In genomic region chr9:133351908-133352634, GRCh38 we compare ENCODE assay signal across 1 cellular context.
A peak's percentile ranks its signal among the peaks of the same experiment; 100 is the strongest.
TF ChIP-seq lines count a peak whose summit lies in the region.

No MANE protein-coding gene starts in this region.

TF ChIP-seq in K562, 482 proteins besides CTCF, POLR2A, EP300 and RAD21 (continued from another document and continues in another):
- TF ChIP-seq ZBTB43 (CRISPR knock-in tag; IDR thresholded peaks at IDR 0.05) (no peak), NFATC3 (IDR thresholded peaks at IDR 0.05) (no peak), SRSF1 (IDR thresholded peaks at IDR 0.05; ENCODE audit: low read depth, low read length) (no peak), ZBTB49 (CRISPR knock-in tag; IDR thresholded peaks at IDR 0.05; ENCODE audit: borderline replicate concordance) (0 out of 2 replicates have a peak, but pooled peaks have one; percentile 25), SMARCA5 (IDR thresholded peaks at IDR 0.05) (no peak), ILK (tag; IDR thresholded peaks at IDR 0.05; ENCODE audit: borderline replicate concordance, low read depth) (no peak), ZNF609 (CRISPR knock-in tag; IDR thresholded peaks at IDR 0.05; ENCODE audit: borderline replicate concordance) (no peak), ATF2 (CRISPR knock-in tag; IDR thresholded peaks at IDR 0.05) (no peak), IRF9 (tag; IDR thresholded peaks at IDR 0.05) (no peak), SREBF2 (CRISPR knock-in tag; IDR thresholded peaks at IDR 0.05) (no peak), SNAPC5 (CRISPR knock-in tag; IDR thresholded peaks at IDR 0.05) (no peak), ZNF224 (CRISPR knock-in tag; IDR thresholded peaks at IDR 0.05) (no peak), TAF15 (IDR thresholded peaks at IDR 0.05; ENCODE audit: low read depth, low read length) (no peak), MNT (conservative IDR thresholded peaks at IDR 0.05) (0 out of 4 replicates have a peak, but pooled peaks have one; percentile 10 to 27), SAFB2 (IDR thresholded peaks at IDR 0.05; ENCODE audit: borderline replicate concordance, low read depth, low read length, severe bottlenecking) (no peak), ZNF398 (CRISPR knock-in tag; IDR thresholded peaks at IDR 0.05) (no peak), ZNF444 (CRISPR knock-in tag; IDR thresholded peaks at IDR 0.05) (no peak), CBFB (CRISPR knock-in tag; IDR thresholded peaks at IDR 0.05) (no peak), CHD1 (IDR thresholded peaks at IDR 0.05; ENCODE audit: low read length) (no peak), ZNF507 (tag; conservative IDR thresholded peaks at IDR 0.05) (no peak), ARID2 (IDR thresholded peaks at IDR 0.05) (no peak), ZNF586 (CRISPR knock-in tag; conservative IDR thresholded peaks at IDR 0.05) (no peak), ZNF778 (CRISPR knock-in tag; IDR thresholded peaks at IDR 0.05) (no peak), NCOA1 (IDR thresholded peaks at IDR 0.05; ENCODE audit: low read depth) (no peak), YBX1 (IDR thresholded peaks at IDR 0.05) (no peak), DACH1 (IDR thresholded peaks at IDR 0.05; ENCODE audit: partially characterized antibody) (no peak), GATAD2B (IDR thresholded peaks at IDR 0.05; ENCODE audit: borderline replicate concordance) (no peak), RFX1 (IDR thresholded peaks at IDR 0.05) (no peak), POLR3A (IDR thresholded peaks at IDR 0.05; ENCODE audit: borderline replicate concordance, extremely low read depth, insufficient read depth, insufficient read length) (no peak), BRF2 (IDR thresholded peaks at IDR 0.05; ENCODE audit: borderline replicate concordance, insufficient read depth, insufficient read length) (no peak), TEAD4 (IDR thresholded peaks at IDR 0.05; ENCODE audit: low read length) (peak; percentile 24; the same call in 1 of the 2 replicates), TEAD4 (CRISPR knock-in tag; IDR thresholded peaks at IDR 0.05; ENCODE audit: borderline replicate concordance) (no peak), ZFP1 (CRISPR knock-in tag; IDR thresholded peaks at IDR 0.05) (no peak), HMBOX1 (IDR thresholded peaks at IDR 0.05) (no peak; the same call in 1 of the 2 replicates), L3MBTL2 (IDR thresholded peaks at IDR 0.05) (peak; percentile 42; the same call in 1 of the 2 replicates), ZNF232 (CRISPR knock-in tag; IDR thresholded peaks at IDR 0.05) (no peak), MCM7 (IDR thresholded peaks at IDR 0.05) (no peak), E2F3 (CRISPR knock-in tag; IDR thresholded peaks at IDR 0.05) (no peak), NCOA2 (IDR thresholded peaks at IDR 0.05; ENCODE audit: partially characterized antibody in 2 of 2) (no peak), ZNF324 (CRISPR knock-in tag; IDR thresholded peaks at IDR 0.05) (no peak), FOXJ2 (tag; IDR thresholded peaks at IDR 0.05) (no peak), ZBED1 (IDR thresholded peaks at IDR 0.05) (no peak), MYC (IDR thresholded peaks at IDR 0.05; ENCODE audit: low read depth, low read length) (peak; percentile 59; the same call in 1 of the 2 replicates), MYC (CRISPR knock-in tag; IDR thresholded peaks at IDR 0.05; ENCODE audit: borderline replicate concordance, low read depth) (no peak), MEIS2 (IDR thresholded peaks at IDR 0.05; ENCODE audit: partially characterized antibody) (peak; percentile 33), PYGO2 (tag; IDR thresholded peaks at IDR 0.05) (no peak), BACH1 (tag; IDR thresholded peaks at IDR 0.05) (no peak), TRIM24 (IDR thresholded peaks at IDR 0.05) (0 out of 4 replicates have a peak, but pooled peaks of 1 of the 2 experiments have one; percentile 10), NR4A1 (CRISPR knock-in tag; IDR thresholded peaks at IDR 0.05) (no peak), NR4A1 (tag; IDR thresholded peaks at IDR 0.05) (no peak), HNRNPUL1 (IDR thresholded peaks at IDR 0.05; ENCODE audit: low read length) (no peak), ZBTB5 (IDR thresholded peaks at IDR 0.05) (no peak), ZNF24 (IDR thresholded peaks at IDR 0.05) (no peak)
